ENCODE assay signal across 1 cellular context in genomic region chr20:44693625-44694024, GRCh38.
TF ChIP-seq lines count a peak whose summit lies in the region.

No MANE protein-coding gene starts in this region.

TF ChIP-seq in K562, 482 proteins besides CTCF, POLR2A, EP300 and RAD21:
- TF ChIP-seq USF2 (CRISPR knock-in tag; IDR thresholded peaks at IDR 0.05) (peak; percentile 43; the same call in 1 of the 2 replicates), TFE3 (CRISPR knock-in tag; IDR thresholded peaks at IDR 0.05) (peak; percentile 64), HLTF (IDR thresholded peaks at IDR 0.05) (no peak), ZNF124 (CRISPR knock-in tag; IDR thresholded peaks at IDR 0.05) (no peak), TOE1 (IDR thresholded peaks at IDR 0.05; ENCODE audit: borderline replicate concordance) (0 out of 2 replicates have a peak, but pooled peaks have one; percentile 19), TOE1 (CRISPR knock-in tag; IDR thresholded peaks at IDR 0.05; ENCODE audit: borderline replicate concordance, low read depth) (no peak), E2F8 (IDR thresholded peaks at IDR 0.05; ENCODE audit: low read depth, partially characterized antibody) (no peak), E2F5 (CRISPR knock-in tag; IDR thresholded peaks at IDR 0.05) (no peak), PHB (CRISPR knock-in tag; IDR thresholded peaks at IDR 0.05) (no peak), CUX1 (CRISPR knock-in tag; IDR thresholded peaks at IDR 0.05) (no peak), CBX8 (IDR thresholded peaks at IDR 0.05; ENCODE audit: borderline replicate concordance, extremely low read depth, low read depth, low read length, poor library complexity, severe bottlenecking) (no peak), WHSC1 (IDR thresholded peaks at IDR 0.05; ENCODE audit: low read length) (no peak), USF1 (CRISPR knock-in tag; IDR thresholded peaks at IDR 0.05) (0 out of 2 replicates have a peak, but pooled peaks have one; percentile 26)
TF ChIP-seq in K562: peak in this region for 4.
